Comparison of ENCODE assay signal across 8 cellular contexts in the genomic region with DNA sequence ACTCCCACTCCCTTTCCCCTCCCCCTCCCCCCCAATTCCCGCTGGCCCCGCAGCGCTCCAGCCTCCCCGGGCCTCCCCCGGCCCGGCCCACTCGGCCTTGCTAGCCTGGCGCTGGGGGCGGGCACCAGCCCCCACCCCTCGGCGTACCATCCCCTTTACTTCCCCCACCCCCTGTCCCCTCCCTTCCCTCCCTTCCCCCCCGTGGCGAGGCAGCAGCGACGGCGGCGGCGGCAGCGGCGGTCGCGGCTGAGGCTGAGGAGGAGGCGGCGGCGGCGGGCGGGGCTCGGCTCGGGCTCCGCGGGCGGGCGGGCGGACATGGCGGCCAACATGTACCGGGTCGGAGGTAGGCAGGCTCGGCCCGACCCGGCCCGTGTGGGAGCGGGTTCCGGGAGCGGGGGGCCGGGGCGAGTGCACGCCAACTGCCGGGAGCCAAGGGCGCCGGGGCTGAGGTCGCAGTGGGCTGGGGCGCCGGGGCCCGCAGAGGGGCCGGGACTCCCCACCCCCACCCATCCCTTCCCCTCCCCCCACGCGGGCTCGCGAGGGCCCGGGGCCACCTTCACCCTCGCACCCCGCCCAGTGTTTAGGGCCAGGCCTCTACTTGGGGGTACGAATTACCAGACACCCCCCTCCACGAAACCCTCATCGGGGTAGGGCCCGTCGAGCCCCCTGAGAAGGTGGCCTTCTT. TPM values are rescaled to one million over a fixed set of nuclear protein-coding genes. Genes with fewer than 3 reads are reported as not detected.
DNase-seq lines count a peak whose midpoint lies in the region; ATAC-seq, FAIRE-seq and TF ChIP-seq lines count a peak whose summit lies in the region.

TSS of gene MTA3 (plus strand) at position 202 of the 685 bp plus-strand sequence. CDS start at position 316, 114 bp downstream.

- peak within 1 kb of the TSS; percentile 38 for H2BK20ac ChIP-seq in IMR-90 (ENCODE audit: low read depth, low read length)

- H2BK15ac ChIP-seq in IMR-90 (ENCODE audit: low read depth, low read length), result no peak within 1 kb of the TSS; the same call in 2 of the 3 replicates

- no peak for FAIRE-seq in bronchial epithelial cell (lab: Jason Lieb, UNC)
- no peak for FAIRE-seq in keratinocyte (lab: Jason Lieb, UNC)

- BruUV-seq in IMR-90 (replicated peaks; lab: Mats Ljungman, UMichigan), result no TSS peak

- H3K4me3 ChIP-seq in IMR-90 (ENCODE audit: insufficient read depth, low read depth, low read length) (peak within 1 kb of the TSS; percentile 91), WI38 (ENCODE audit: low read depth, low read length) (peak within 1 kb of the TSS; percentile 70), bronchial epithelial cell (ENCODE audit: low read depth, low read length) (peak within 1 kb of the TSS; percentile 81), keratinocyte (ENCODE audit: control insufficient read depth in 2 of 3, extremely low read depth in 1 of 3, insufficient read depth in 2 of 3, low read depth in 1 of 3, low read length in 3 of 3) (peak within 1 kb of the TSS; percentile 70 to 83 (median 81))

- peak within 1 kb of the TSS; percentile 42 for H3K56ac ChIP-seq in IMR-90 (ENCODE audit: extremely low read depth, insufficient read depth, low read length)

- H2BK5ac ChIP-seq in IMR-90 (ENCODE audit: low read depth, low read length, poor library complexity, severe bottlenecking), result peak within 1 kb of the TSS; percentile 85

- H4K5ac ChIP-seq in IMR-90 (ENCODE audit: low read depth, low read length), result peak within 1 kb of the TSS; percentile 94

- peak within 1 kb of the TSS; percentile 80 for H3K4ac ChIP-seq in IMR-90 (ENCODE audit: low read depth, low read length)

- WGBS in IMR-90 (ENCODE audit: extremely low coverage in 2 of 2, insufficient read length in 1 of 2), 2 experiments, result 1% methylated on average over 24 of the region's 67 CpGs; no CpG with 5 or more reads in 1 of the 2 experiments

- H4K8ac ChIP-seq in IMR-90 (ENCODE audit: low read depth in 2 of 2, low read length in 2 of 2), result peak within 1 kb of the TSS; percentile 96; a peak in 3 of 4 replicates

- peak within 1 kb of the TSS; percentile 95 for H2AK9ac ChIP-seq in IMR-90 (replicated peaks; ENCODE audit: low read depth, low read length, poor library complexity)

- H3K36me3 ChIP-seq in IMR-90 (ENCODE audit: control insufficient read depth, insufficient read depth, low read length), result peaks cover 7% of the 10 kb centered on the region; the same call in 1 of the 2 replicates
- H3K36me3 ChIP-seq in bronchial epithelial cell (ENCODE audit: control insufficient read depth, insufficient read depth, low read length), result peaks cover 3% of the 10 kb centered on the region
- H3K36me3 ChIP-seq in keratinocyte (ENCODE audit: control insufficient read depth in 2 of 2, extremely low read depth in 1 of 2, insufficient read depth in 2 of 2, low read length in 2 of 2), result peaks cover 0 to 2% of the 10 kb centered on the region in 2 experiments

- H3K27me3 ChIP-seq in IMR-90 (ENCODE audit: control insufficient read depth, insufficient read depth, low read length), result no peaks in the 10 kb centered on the region
- H3K27me3 ChIP-seq in bronchial epithelial cell (ENCODE audit: control insufficient read depth, insufficient read depth, low read length), result no peaks in the 10 kb centered on the region
- H3K27me3 ChIP-seq in keratinocyte (ENCODE audit: control insufficient read depth, extremely low read depth, insufficient read depth, low read length), result no peaks in the 10 kb centered on the region

- H3K27ac ChIP-seq in IMR-90 (ENCODE audit: insufficient read depth, low read length) (peak within 1 kb of the TSS; percentile 93), keratinocyte (ENCODE audit: control insufficient read depth, insufficient read depth, low read length) (peak within 1 kb of the TSS; percentile 64)

- H3K18ac ChIP-seq in IMR-90 (ENCODE audit: low read depth, low read length), result peak within 1 kb of the TSS; percentile 86

- peak within 1 kb of the TSS; percentile 95 for H4K91ac ChIP-seq in IMR-90 (ENCODE audit: insufficient read depth, low read depth, low read length)

- POLR2A ChIA-PET in IMR-90 (lab: Charles Lee; ENCODE audit: unreplicated experiment), result interaction anchor here (1.0 kb wide), 1 partner anchor 11 kb away, joined by 3 read pairs; no protein-coding TSS in a partner anchor

- H3K4me1 ChIP-seq in IMR-90 (ENCODE audit: control insufficient read depth, insufficient read depth, low read length), result peaks cover 11% of the 10 kb centered on the region
- peaks cover 6% of the 10 kb centered on the region for H3K4me1 ChIP-seq in keratinocyte (ENCODE audit: control insufficient read depth, extremely low read depth, insufficient read depth, low read length)

- H3K9me3 ChIP-seq in IMR-90 (ENCODE audit: control insufficient read depth, insufficient read depth, low read length) (no peaks in the 10 kb centered on the region), keratinocyte (ENCODE audit: control insufficient read depth, low read depth, low read length) (no peaks in the 10 kb centered on the region)

- H3K9me1 ChIP-seq in IMR-90 (ENCODE audit: insufficient read depth, low read length) (peaks cover 5% of the 10 kb centered on the region; the same call in 1 of the 2 replicates), keratinocyte (ENCODE audit: control insufficient read depth, extremely low read depth, insufficient read depth, low read length) (no peaks in the 10 kb centered on the region)

- intact Hi-C loops in IMR-90 (cut with micrococcal nuclease), result loop anchor here (5.0 kb wide), 1 partner anchor 71 kb away; no protein-coding TSS in a partner anchor

- ATAC-seq in IMR-90 (ENCODE audit: low read depth), result peak; percentile 74

- H3K79me1 ChIP-seq in IMR-90 (ENCODE audit: low read depth in 1 of 2, low read length in 2 of 2), result peaks cover 4 to 34% of the 10 kb centered on the region in 2 experiments

- peak; percentile 21 for DNase-seq in NOMO-1 treated with DMSO at 0.1 percent for 48 hours (lab: John Stamatoyannopoulos, UW; ENCODE audit: unreplicated experiment)
- no peak for DNase-seq in NOMO-1 treated with dmso at 0.1 percent for 144 hours (lab: John Stamatoyannopoulos, UW; ENCODE audit: unreplicated experiment)
- no peak for DNase-seq in IMR-90
- DNase-seq in bronchial epithelial cell (ENCODE audit: low read depth), result no peak
- DNase-seq in keratinocyte (ENCODE audit: low read depth, low spot score), result no peak
- DNase-seq in stimulated activated CD4-positive, alpha-beta T cell treated with anti-CD3 and anti-CD28 coated beads, Interleukin-12 subunit alpha, Interleukin-12 subunit beta, amount 100 ng/mL, for 48 hours (ENCODE audit: low read depth in 2 of 3, low spot score in 1 of 3), result peak; percentile 36 to 42 (median 38)
- DNase-seq in NCI-H1694 (lab: John Stamatoyannopoulos, UW), result no peak

- CTCF ChIA-PET in IMR-90 (lab: Yijun Ruan, JAX), result interaction anchor here (0.6 kb wide), 1 partner anchor 1009 kb away, joined by 6 read pairs; no protein-coding TSS in a partner anchor

- peak within 1 kb of the TSS; percentile 94 for H3K23ac ChIP-seq in IMR-90 (ENCODE audit: low read depth, low read length)

- H4K20me1 ChIP-seq in IMR-90 (ENCODE audit: insufficient read depth, low read length) (no peaks in the 10 kb centered on the region), keratinocyte (ENCODE audit: control insufficient read depth, extremely low read depth, insufficient read depth, low read length) (no peaks in the 10 kb centered on the region)

- TF ChIP-seq CTCF in IMR-90 (conservative IDR thresholded peaks at IDR 0.05; ENCODE audit: low read depth, low read length) (no peak), WI38 (IDR thresholded peaks at IDR 0.05; ENCODE audit: low read depth, low read length) (no peak), bronchial epithelial cell (IDR thresholded peaks at IDR 0.05; ENCODE audit: insufficient read depth, low read length, severe bottlenecking) (no peak), keratinocyte (optimal IDR thresholded peaks at IDR 0.05 in 1 of 3, IDR thresholded peaks at IDR 0.05 in 1 of 3, conservative IDR thresholded peaks at IDR 0.05 in 1 of 3; ENCODE audit: extremely low read depth in 1 of 3, insufficient read depth in 2 of 3, low read length in 3 of 3) (no peak)

- peak within 1 kb of the TSS; percentile 69 for H3K9ac ChIP-seq in IMR-90 (ENCODE audit: low read depth, low read length)
- peak within 1 kb of the TSS; percentile 78 for H3K9ac ChIP-seq in keratinocyte (ENCODE audit: control insufficient read depth, extremely low read depth, insufficient read depth, low read length)

- H2AFZ ChIP-seq in IMR-90 (replicated peaks; ENCODE audit: low read length, poor library complexity) (peak within 1 kb of the TSS; percentile 94), keratinocyte (ENCODE audit: control insufficient read depth, low read length) (peak within 1 kb of the TSS; percentile 84)

- peaks cover 12% of the 10 kb centered on the region for H3K79me2 ChIP-seq in keratinocyte (ENCODE audit: control insufficient read depth, insufficient read depth, low read length)

- H2AK5ac ChIP-seq in IMR-90 (ENCODE audit: low read depth, low read length), result peak within 1 kb of the TSS; percentile 80

- peak within 1 kb of the TSS; percentile 72 for H2BK120ac ChIP-seq in IMR-90 (ENCODE audit: low read depth, low read length)

- H3K4me2 ChIP-seq in IMR-90 (ENCODE audit: low read depth, low read length) (peak within 1 kb of the TSS; percentile 98), keratinocyte (ENCODE audit: control insufficient read depth, extremely low read depth, insufficient read depth, low read depth, low read length) (peak within 1 kb of the TSS; percentile 90)

- no peak for TF ChIP-seq RAD21 in IMR-90 (IDR thresholded peaks at IDR 0.05; ENCODE audit: low read length)

- in situ Hi-C loops in IMR-90 (cut with MboI; ENCODE audit: low sequenced_read_pairs), result no loop called here

- dilution Hi-C loops in IMR-90 (cut with HindIII; ENCODE audit: low sequenced_read_pairs, unreplicated experiment), result no loop called here
- dilution Hi-C loops in keratinocyte (cut with MboI; ENCODE audit: extremely low pct_ligation_motif_present, low sequenced_read_pairs), result no loop called here

- peak within 1 kb of the TSS; percentile 94 for H3K14ac ChIP-seq in IMR-90 (replicated peaks; ENCODE audit: low read depth, low read length)

- no peak for TF ChIP-seq POLR2A in IMR-90 (IDR thresholded peaks at IDR 0.05; ENCODE audit: low read depth, low read length)

RNA-seq across cellular contexts. Expression of gene MTA3, which starts in this region (rescaled TPM):
- 31.9 and 39.7 TPM in 2 replicates for total RNA-seq in IMR-90 (2012; rRNA removed)
- polyA plus RNA-seq in IMR-90 (2012; rRNA removed), result 25.9 and 34.3 TPM in 2 replicates
- 9.8 and 67.9 TPM in 2 replicates for polyA plus RNA-seq in IMR-90 (2012; cell fraction: cytosol; rRNA removed)
- 11.9 and 49.3 TPM in 2 replicates for polyA plus RNA-seq in IMR-90 (2012; cell fraction: nucleus; rRNA removed; ENCODE audit: low replicate concordance)
- total RNA-seq in bronchial epithelial cell, result 18.2 and 30.2 TPM in 2 replicates
- 24.3 to 34.3 TPM (median 29.4 TPM) in 3 replicates for polyA plus RNA-seq in keratinocyte
- 125 TPM for polyA plus RNA-seq in keratinocyte (2011; ENCODE audit: low read depth)
- 25.6 and 37.2 TPM in 2 replicates for polyA plus RNA-seq in keratinocyte (2011; cell fraction: cytosol; rRNA removed)
- polyA plus RNA-seq in keratinocyte (2011; cell fraction: nucleus; rRNA removed), result 33.4 and 35.3 TPM in 2 replicates
- polyA plus RNA-seq in keratinocyte (2012; ENCODE audit: low replicate concordance), result 20.4 and 26.5 TPM in 2 replicates
- polyA minus RNA-seq in keratinocyte, result 18.6 to 31.7 TPM (median 21.8 TPM) in 3 replicates
- 10.9 TPM for polyA minus RNA-seq in keratinocyte (2011; cell fraction: cytosol; rRNA and poly(A)+ RNA removed)
- 13.5 and 29.2 TPM in 2 replicates for polyA minus RNA-seq in keratinocyte (2011; cell fraction: nucleus; rRNA and poly(A)+ RNA removed)

Comparison
In these comparisons a context has a peak if more than half of its experiments do, and no peak if none do; other contexts are left out.
1. DNase-seq: peak in NOMO-1 treated with DMSO at 0.1 percent for 48 hours (single experiment) and stimulated activated CD4-positive, alpha-beta T cell treated with anti-CD3 and anti-CD28 coated beads, Interleukin-12 subunit alpha, Interleukin-12 subunit beta, amount 100 ng/mL, for 48 hours (3 of 3); none in NOMO-1 treated with dmso at 0.1 percent for 144 hours (single experiment), IMR-90 (single experiment), bronchial epithelial cell (single experiment), keratinocyte (single experiment) and NCI-H1694 (single experiment).
2. Peak in every context shown above with its lines, with median percentiles within 50 percentile points of each other: H3K4me3 ChIP-seq.